In the genomic region with DNA sequence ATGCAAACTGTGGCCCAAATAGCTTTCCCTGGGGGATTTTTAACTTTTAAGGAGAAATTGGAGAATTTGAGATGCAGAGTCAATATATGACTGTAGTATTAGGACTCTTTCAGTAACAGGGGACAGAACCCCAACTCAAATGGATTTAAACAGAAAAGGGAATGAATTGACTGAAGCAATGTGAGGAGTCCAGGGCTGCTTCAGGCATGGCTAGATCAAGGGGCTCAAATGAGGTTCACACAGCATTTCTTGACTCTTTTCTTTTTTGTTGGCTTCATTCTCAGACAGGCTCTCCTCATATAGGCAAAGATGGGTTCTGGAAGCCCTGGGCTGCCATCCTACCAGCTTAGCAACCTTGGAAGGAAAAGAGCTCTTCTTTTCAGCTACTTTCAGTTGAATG, we compare ENCODE assay signal across 2 cellular contexts.
A peak's percentile ranks its signal among the peaks of the same experiment; 100 is the strongest.
TF ChIP-seq lines count a peak whose summit lies in the region.

No MANE protein-coding gene starts in this region.

TF ChIP-seq in HepG2, 621 proteins besides CTCF, POLR2A, EP300 and RAD21:
- TF ChIP-seq, protein P1, sequence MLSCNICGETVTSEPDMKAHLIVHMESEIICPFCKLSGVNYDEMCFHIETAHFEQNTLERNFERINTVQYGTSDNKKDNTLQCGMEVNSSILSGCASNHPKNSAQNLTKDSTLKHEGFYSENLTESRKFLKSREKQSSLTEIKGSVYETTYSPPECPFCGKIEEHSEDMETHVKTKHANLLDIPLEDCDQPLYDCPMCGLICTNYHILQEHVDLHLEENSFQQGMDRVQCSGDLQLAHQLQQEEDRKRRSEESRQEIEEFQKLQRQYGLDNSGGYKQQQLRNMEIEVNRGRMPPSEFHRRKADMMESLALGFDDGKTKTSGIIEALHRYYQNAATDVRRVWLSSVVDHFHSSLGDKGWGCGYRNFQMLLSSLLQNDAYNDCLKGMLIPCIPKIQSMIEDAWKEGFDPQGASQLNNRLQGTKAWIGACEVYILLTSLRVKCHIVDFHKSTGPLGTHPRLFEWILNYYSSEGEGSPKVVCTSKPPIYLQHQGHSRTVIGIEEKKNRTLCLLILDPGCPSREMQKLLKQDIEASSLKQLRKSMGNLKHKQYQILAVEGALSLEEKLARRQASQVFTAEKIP (CRISPR knock-in tag; IDR thresholded peaks at IDR 0.05; ENCODE audit: borderline replicate concordance): no peak
- TF ChIP-seq ZNF329 (CRISPR knock-in tag; IDR thresholded peaks at IDR 0.05; ENCODE audit: low read depth) (peak; percentile 97), RFX5 (IDR thresholded peaks at IDR 0.05; ENCODE audit: low read depth, low read length) (no peak), ZNF431 (CRISPR knock-in tag; IDR thresholded peaks at IDR 0.05; ENCODE audit: borderline replicate concordance, low read depth) (no peak), KAT8 (CRISPR knock-in tag; IDR thresholded peaks at IDR 0.05) (no peak), PREB (CRISPR knock-in tag; IDR thresholded peaks at IDR 0.05) (no peak), RBFOX2 (IDR thresholded peaks at IDR 0.05; ENCODE audit: low read depth, low read length) (0 out of 2 replicates have a peak, but pooled peaks have one; percentile 38)

TF ChIP-seq in K562, 482 proteins besides CTCF, POLR2A, EP300 and RAD21:
- no peak for TF ChIP-seq ZKSCAN1 (IDR thresholded peaks at IDR 0.05; ENCODE audit: low read depth, low read length)
- peak; percentile 26 for TF ChIP-seq RBM25 (IDR thresholded peaks at IDR 0.05; ENCODE audit: low read depth, low read length, severe bottlenecking)
